ENCODE assay signal across 8 cellular contexts in genomic region chr16:68084504-68085258, GRCh38. TPM values are rescaled to one million over a fixed set of nuclear protein-coding genes. Genes with fewer than 3 reads are reported as not detected.
DNase-seq lines count a peak whose midpoint lies in the region; ATAC-seq and TF ChIP-seq lines count a peak whose summit lies in the region.

No MANE protein-coding gene starts in this region.

- peak overlapping the region; percentile 81 for H2AFZ ChIP-seq in ACC112 (ENCODE audit: low read length, unreplicated experiment)

- H3K79me2 ChIP-seq in ACC112 (ENCODE audit: control insufficient read depth, insufficient read depth, low read length, unreplicated experiment) = peaks cover 40% of the 10 kb centered on the region

- H3K36me3 ChIP-seq in ACC112 (ENCODE audit: insufficient read depth, low read length) = no peaks in the 10 kb centered on the region
- no peaks in the 10 kb centered on the region for H3K36me3 ChIP-seq in colonic mucosa

- H3K9me3 ChIP-seq in colonic mucosa = no peaks in the 10 kb centered on the region

- ATAC-seq in GM18867 (IDR thresholded peaks at IDR 0.05; ENCODE audit: unreplicated experiment) (peak; percentile 60), HG03097 (IDR thresholded peaks at IDR 0.05; ENCODE audit: low FRiP score, unreplicated experiment) (peak; percentile 49)

- intact Hi-C loops in colonic mucosa (cut with DNase I) = no loop called here

- peak; percentile 86 for DNase-seq in NCI-H2227 treated with DMSO at 0.1 percent for 48 hours (lab: John Stamatoyannopoulos, UW)
- peak; percentile 93 for DNase-seq in activated CD4-positive, alpha-beta T cell treated with anti-CD3 and anti-CD28 coated beads for 48 hours
- peak; percentile 90 for DNase-seq in colonic mucosa
- peak; percentile 97 for DNase-seq in left kidney (ENCODE audit: low read depth, low spot score)
- peak; percentile 87 to 90 for DNase-seq in stimulated activated CD4-positive, alpha-beta T cell treated with anti-CD3 and anti-CD28 coated beads, Interleukin-2, amount 100 ng/mL, for 24 hours

- H3K4me1 ChIP-seq in ACC112 (ENCODE audit: control insufficient read depth, insufficient read depth, low read length, unreplicated experiment) = peaks cover 45% of the 10 kb centered on the region
- H3K4me1 ChIP-seq in colonic mucosa = peaks cover 36% of the 10 kb centered on the region

- H3K4me3 ChIP-seq in ACC112 (ENCODE audit: low read depth, low read length) (peak overlapping the region; percentile 84), colonic mucosa (peak overlapping the region; percentile 81)

- H3K27me3 ChIP-seq in ACC112 (ENCODE audit: insufficient read depth, low read length) = no peaks in the 10 kb centered on the region
- H3K27me3 ChIP-seq in colonic mucosa = no peaks in the 10 kb centered on the region

- H3K27ac ChIP-seq in ACC112 (ENCODE audit: low read depth, low read length) (peak overlapping the region; percentile 78), colonic mucosa (peak overlapping the region; percentile 86)

- H3K9ac ChIP-seq in colonic mucosa (ENCODE audit: low read depth in 2 of 2, low read length in 2 of 2) = peak overlapping the region; percentile 78 to 94

- no peak for TF ChIP-seq CTCF in colonic mucosa (IDR thresholded peaks at IDR 0.05)

RNA-seq across cellular contexts. Expression of gene NFATC3, which starts 0.5 kb away (rescaled TPM):
- total RNA-seq in colonic mucosa = 10 to 100 TPM; 22.5 to 29.3 TPM

Comparison
In these comparisons a context has a peak if more than half of its experiments do, and no peak if none do; other contexts are left out.
1. Peak in every context shown above with its lines: DNase-seq, ATAC-seq, H3K4me3 ChIP-seq and H3K27ac ChIP-seq.